ENCODE assay signal across 34 cellular contexts in the genomic region with DNA sequence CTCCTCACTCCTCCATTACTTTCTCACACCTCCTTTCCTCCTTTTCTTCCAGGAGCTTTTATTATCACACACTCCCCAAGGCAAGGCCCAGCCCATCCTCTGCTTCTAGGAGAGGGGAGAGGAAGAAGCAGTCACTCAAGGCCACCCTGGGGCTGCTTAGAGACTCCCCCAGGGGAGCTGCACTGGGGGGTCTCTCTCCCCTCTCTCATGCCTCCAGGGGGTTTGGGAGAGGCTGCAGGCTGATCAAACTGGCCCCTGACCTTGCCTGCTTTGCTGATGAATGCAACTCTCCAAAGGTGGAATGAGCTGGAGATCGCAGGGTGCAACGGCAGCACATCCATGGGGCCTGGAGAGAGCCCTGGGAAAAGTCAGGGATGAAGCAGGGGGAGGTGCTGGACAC.
"Had no signal": no experiment of that assay in that cellular context is flagged by ENCODE, and none has a peak within 500 bp of the region (broad histone marks: within the 10 kb centered on the region; RNA-seq: fewer than 3 reads in every experiment).

No MANE protein-coding gene starts in this region.

- H3K4me2 ChIP-seq: KMS-11 had no signal

- H3K4me3 ChIP-seq: MG63 had no signal

- DNase-seq: Karpas-422, Kasumi-1, MG63, MM.1S, MV-4-11, NCI-H1048, NCI-H1092, NCI-H1092 treated with DMSO at 0.1 percent for 48 hours, NCI-H1105, NCI-H1105 treated with DMSO at 0.1 percent for 48 hours, NCI-H1417, NCI-H1417 treated with DMSO at 0.1 percent for 48 hours, NCI-H1436, NCI-H1436 treated with DMSO at 0.1 percent for 48 hours, NCI-H146, NCI-H1694, NCI-H1694 treated with DMSO at 0.1 percent for 48 hours, NCI-H1930, NCI-H2029, NCI-H2029 treated with DMSO at 0.1 percent for 48 hours, NCI-H2081, NCI-H2081 treated with DMSO at 0.1 percent for 48 hours, NCI-H2107, NCI-H2171, NCI-H2171 treated with DMSO at 0.1 percent for 48 hours, NCI-H2227 treated with DMSO at 0.1 percent for 48 hours, NCI-H226, NCI-H345, NCI-H446, NCI-H446 treated with DMSO at 0.1 percent for 48 hours, NCI-H510A, NCI-H510A treated with DMSO at 0.1 percent for 48 hours, NCI-H524 had no signal

- H3K27ac ChIP-seq: KMS-11 had no signal

- H3K36me3 ChIP-seq: MG63 had no signal

- H3K9me3 ChIP-seq: MG63 had no signal
